ENCODE assay signal across 19 cellular contexts in genomic region chr7:88280801-88281200, GRCh38. TPM values are rescaled to one million over a fixed set of nuclear protein-coding genes. Genes with fewer than 3 reads are reported as not detected.
DNase-seq lines count a peak whose midpoint lies in the region; ATAC-seq and TF ChIP-seq lines count a peak whose summit lies in the region.
"Had no signal": no experiment of that assay in that cellular context is flagged by ENCODE, and none has a peak within 500 bp of the region (broad histone marks: within the 10 kb centered on the region; RNA-seq: fewer than 3 reads in every experiment).

No MANE protein-coding gene starts in this region.

- TF ChIP-seq POLR2A in tibial nerve (IDR thresholded peaks at IDR 0.05) = no peak

- ATAC-seq in GM18907 (IDR thresholded peaks at IDR 0.05; ENCODE audit: unreplicated experiment) = no peak
- ATAC-seq: CD8-positive, alpha-beta T cell; HCT116; HepG2 had no signal

- DNase-seq in DMS53 (lab: John Stamatoyannopoulos, UW) (peak; percentile 19), DMS53 treated with DMSO at 0.1 percent for 48 hours (lab: John Stamatoyannopoulos, UW; ENCODE audit: unreplicated experiment) (no peak), kidney tubule cell (ENCODE audit: low spot score) (peak; percentile 43), tibial nerve (ENCODE audit: low spot score in 2 of 2) (no peak), HPDE6-E6E7 (ENCODE audit: extremely low spot score) (no peak)
- DNase-seq: Calu3; CD8-positive, alpha-beta T cell; DMS79 treated with DMSO at 0.1 percent for 48 hours; GF-D8; GOT3; H7; HFFc6 had no signal

- 100% methylated on average over 1 of the region's 1 CpG for WGBS in tibial nerve, 2 donors

- TF ChIP-seq EP300 in tibial nerve (IDR thresholded peaks at IDR 0.05) = no peak

- no peak overlapping the region for H3K4me3 ChIP-seq in tibial nerve
- H3K4me3 ChIP-seq: BLaER1 treated with 17β-estradiol and CSF1 and Interleukin-3, amounts not matched to agents 10 nM and 100 nM had no signal

- no peaks in the 10 kb centered on the region for H3K36me3 ChIP-seq in tibial nerve
- H3K36me3 ChIP-seq: BLaER1 treated with 17β-estradiol and CSF1 and Interleukin-3, amounts not matched to agents 10 nM and 100 nM had no signal

- peaks cover 0 to 18% (median 0%) of the 10 kb centered on the region in 4 donors for H3K4me1 ChIP-seq in tibial nerve

- H3K27me3 ChIP-seq in tibial nerve = no peaks in the 10 kb centered on the region

- no peaks in the 10 kb centered on the region for H3K9me3 ChIP-seq in tibial nerve
- H3K9me3 ChIP-seq: BLaER1 treated with 17β-estradiol and CSF1 and Interleukin-3, amounts not matched to agents 10 nM and 100 nM had no signal

- TF ChIP-seq CTCF in VCaP (conservative IDR thresholded peaks at IDR 0.05) (no peak), tibial nerve (IDR thresholded peaks at IDR 0.05) (no peak)

- H3K27ac ChIP-seq in VCaP (peak overlapping the region; percentile 86), tibial nerve (no peak overlapping the region)
- H3K27ac ChIP-seq: BLaER1 treated with 17β-estradiol and CSF1 and Interleukin-3, amounts not matched to agents 10 nM and 100 nM had no signal

RNA-seq across cellular contexts. Expression of gene STEAP4, which starts 25.9 kb away (rescaled TPM):
- total RNA-seq in tibial nerve = 100 to 1,000 TPM in 1 of 4 donors, 10 to 100 TPM in 3; 45.2 to 239 (median 82.2) TPM
- total RNA-seq: A172; B cell; CD8-positive, alpha-beta T cell; HepG2; HFFc6 had no signal

Comparison
In these comparisons a context has a peak if more than half of its experiments do, and no peak if none do; other contexts are left out.
1. DNase-seq: peak in DMS53 (single experiment) and kidney tubule cell (single experiment); none in DMS53 treated with DMSO at 0.1 percent for 48 hours (single experiment), tibial nerve (0 of 2) and HPDE6-E6E7 (single experiment).